ENCODE assay signal across 28 cellular contexts in genomic region chr2:196745711-196746110, GRCh38.
"Had no signal": no experiment of that assay in that cellular context is flagged by ENCODE, and none has a peak within 500 bp of the region (broad histone marks: within the 10 kb centered on the region; RNA-seq: fewer than 3 reads in every experiment).

No MANE protein-coding gene starts in this region.

- H3K4me3 ChIP-seq: esophagus squamous epithelium, left ventricle myocardium inferior, lower lobe of right lung, ovary, psoas muscle, skin epidermis, spleen, testis, tibial artery, upper lobe of left lung, uterus had no signal

- FAIRE-seq: colon, frontal cortex had no signal

- ATAC-seq: left colon; lower lobe of right lung; natural killer cell; psoas muscle; right cardiac atrium; stimulated activated memory B cell treated with anti-CD40 and anti-IgM and Interleukin-4, amounts not matched to agents 10 μg/mL and 1 μg/mL and 100 μg/mL, for 72 hours; stimulated activated naive CD8-positive, alpha-beta T cell treated with anti-CD3 and anti-CD28 coated beads, Interleukin-15, Interleukin-2, amounts not matched to agents 100 U/mL and 50 U/mL, for 24 hours had no signal

- H3K27ac ChIP-seq: esophagus squamous epithelium, left ventricle myocardium inferior, lower lobe of right lung, ovary, psoas muscle, skin epidermis, spleen, testis, tibial artery, upper lobe of left lung, uterus had no signal

- H3K4me1 ChIP-seq: left ventricle myocardium inferior, lower lobe of right lung, psoas muscle, testis, tibial artery, upper lobe of left lung, uterus had no signal

- H3K36me3 ChIP-seq: esophagus squamous epithelium, left ventricle myocardium inferior, lower lobe of right lung, ovary, spleen, tibial artery, upper lobe of left lung, uterus had no signal

- H3K27me3 ChIP-seq: esophagus squamous epithelium, ovary, spleen, testis, tibial artery, upper lobe of left lung, uterus had no signal

- H3K9me3 ChIP-seq: esophagus squamous epithelium, left ventricle myocardium inferior, lower lobe of right lung, ovary, psoas muscle, testis, tibial artery, upper lobe of left lung, uterus had no signal

- DNase-seq: effector CD8-positive, alpha-beta T cell; endodermal cell; esophagus squamous epithelium; hypothalamus; immature natural killer cell; islet precursor cell; kidney glomerular epithelial cell; left colon; left ventricle myocardium inferior; lower lobe of right lung; natural killer cell; occipital lobe; ovary; posterior cingulate gyrus; psoas muscle; right cardiac atrium; spleen; stimulated activated CD4-positive, alpha-beta T cell treated with anti-CD3 and anti-CD28 coated beads, Interleukin-4, amount 100 ng/mL, for 4 hours; stimulated activated naive CD8-positive, alpha-beta T cell treated with anti-CD3 and anti-CD28 coated beads, Interleukin-15, Interleukin-2, amounts not matched to agents 100 U/mL and 50 U/mL, for 24 hours; substantia nigra; testis; tibial artery; upper lobe of left lung; uterus had no signal
